In the genomic region with DNA sequence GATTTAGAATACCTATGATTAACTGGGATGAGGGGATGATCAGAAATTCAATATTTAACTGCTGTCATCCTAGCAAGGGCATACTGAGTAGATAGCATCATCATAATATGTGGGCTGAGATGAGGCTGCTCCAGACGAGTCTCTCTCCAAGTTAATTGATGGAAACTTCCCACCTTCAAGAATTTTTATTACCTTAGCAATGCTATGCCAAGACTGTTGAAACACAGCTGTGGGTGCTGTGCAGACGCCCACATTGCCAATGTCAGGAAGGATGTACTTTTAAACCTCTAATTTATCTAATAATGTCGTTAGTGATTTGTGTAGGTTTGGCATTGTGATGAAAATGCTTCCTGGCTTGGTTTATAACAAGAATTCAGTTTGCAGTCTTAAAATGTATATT, we compare ENCODE assay signal across 24 cellular contexts.
"Had no signal": no experiment of that assay in that cellular context is flagged by ENCODE, and none has a peak within 500 bp of the region (broad histone marks: within the 10 kb centered on the region; RNA-seq: fewer than 3 reads in every experiment).

No MANE protein-coding gene starts in this region.

- H3K27me3 Mint-ChIP-seq: stimulated activated memory B cell treated with anti-CD40 and anti-IgM and Interleukin-4, amounts not matched to agents 10 μg/mL and 1 μg/mL and 100 μg/mL, for 72 hours; stimulated activated naive CD8-positive, alpha-beta T cell treated with anti-CD3 and anti-CD28 coated beads, Interleukin-15, amount 100 ng/mL, for 72 hours; type B pancreatic cell had no signal

- H3K79me2 ChIP-seq: hepatocyte, parathyroid adenoma had no signal

- H3K4me3 Mint-ChIP-seq: mesothelial cell of epicardium; naive B cell; natural killer cell treated with Interleukin-12 subunit alpha and Interleukin-12 subunit beta and Interleukin-15 and Interleukin-18, amount 100 ng/mL, for 72 hours; stimulated activated memory B cell treated with anti-CD40 and anti-IgM and Interleukin-4, amounts not matched to agents 10 μg/mL and 1 μg/mL and 100 μg/mL, for 72 hours; stimulated activated naive CD8-positive, alpha-beta T cell treated with anti-CD3 and anti-CD28 coated beads, Interleukin-15, amount 100 ng/mL, for 72 hours; type B pancreatic cell had no signal

- DNase-seq: islet precursor cell; left ventricle myocardium inferior; mesendoderm; naive B cell; psoas muscle; right lobe of liver; stimulated activated CD4-positive, alpha-beta T cell treated with anti-CD3 and anti-CD28 coated beads, Interleukin-1b, Interleukin-23, amount 100 ng/mL, for 48 hours; stimulated activated CD4-positive, alpha-beta T cell treated with anti-CD3 and anti-CD28 coated beads, Interleukin-2, amount 100 ng/mL, for 48 hours; stimulated activated CD4-positive, alpha-beta T cell treated with anti-CD3 and anti-CD28 coated beads, Interleukin-4, amount 100 ng/mL, for 4 hours; stimulated activated CD8-positive, alpha-beta memory T cell treated with anti-CD3 and anti-CD28 coated beads, Interleukin-4, amount 100 ng/mL, for 48 hours; stimulated activated naive CD4-positive, alpha-beta T cell treated with Interleukin-2 at 50 U/mL for 16 hours; stimulated activated naive CD8-positive, alpha-beta T cell treated with anti-CD3 and anti-CD28 coated beads, Interleukin-15, amount 100 ng/mL, for 72 hours; substantia nigra had no signal

- H3K27ac Mint-ChIP-seq: mesothelial cell of epicardium; naive B cell; natural killer cell treated with Interleukin-12 subunit alpha and Interleukin-12 subunit beta and Interleukin-15 and Interleukin-18, amount 100 ng/mL, for 72 hours; stimulated activated memory B cell treated with anti-CD40 and anti-IgM and Interleukin-4, amounts not matched to agents 10 μg/mL and 1 μg/mL and 100 μg/mL, for 72 hours; stimulated activated naive CD8-positive, alpha-beta T cell treated with anti-CD3 and anti-CD28 coated beads, Interleukin-15, amount 100 ng/mL, for 72 hours; type B pancreatic cell had no signal

- H3K4me3 ChIP-seq: hepatocyte, left ventricle myocardium inferior, lung, psoas muscle, right atrium auricular region, right lobe of liver, smooth muscle cell, tibial nerve, vagina had no signal

- H3K9me3 Mint-ChIP-seq: naive B cell; natural killer cell treated with Interleukin-12 subunit alpha and Interleukin-12 subunit beta and Interleukin-15 and Interleukin-18, amount 100 ng/mL, for 72 hours; stimulated activated memory B cell treated with anti-CD40 and anti-IgM and Interleukin-4, amounts not matched to agents 10 μg/mL and 1 μg/mL and 100 μg/mL, for 72 hours; stimulated activated naive CD8-positive, alpha-beta T cell treated with anti-CD3 and anti-CD28 coated beads, Interleukin-15, amount 100 ng/mL, for 72 hours; type B pancreatic cell had no signal

- H3K4me2 ChIP-seq: hepatocyte, smooth muscle cell had no signal

- ATAC-seq: natural killer cell treated with Interleukin-12 subunit alpha and Interleukin-12 subunit beta and Interleukin-15 and Interleukin-18, amount 100 ng/mL, for 72 hours; psoas muscle; right lobe of liver; stimulated activated memory B cell treated with anti-CD40 and anti-IgM and Interleukin-4, amounts not matched to agents 10 μg/mL and 1 μg/mL and 100 μg/mL, for 72 hours; stimulated activated naive CD8-positive, alpha-beta T cell treated with anti-CD3 and anti-CD28 coated beads, Interleukin-15, amount 100 ng/mL, for 72 hours had no signal

- H3K36me3 Mint-ChIP-seq: mesothelial cell of epicardium; naive B cell; natural killer cell treated with Interleukin-12 subunit alpha and Interleukin-12 subunit beta and Interleukin-15 and Interleukin-18, amount 100 ng/mL, for 72 hours; stimulated activated memory B cell treated with anti-CD40 and anti-IgM and Interleukin-4, amounts not matched to agents 10 μg/mL and 1 μg/mL and 100 μg/mL, for 72 hours; type B pancreatic cell had no signal

- H3K36me3 ChIP-seq: left ventricle myocardium inferior, right atrium auricular region, right lobe of liver, tibial nerve, vagina had no signal

- H2AFZ ChIP-seq: hepatocyte, parathyroid adenoma had no signal

- H3K9ac ChIP-seq: parathyroid adenoma had no signal

- H3K4me1 ChIP-seq: left ventricle myocardium inferior, parathyroid adenoma, psoas muscle, right atrium auricular region, right lobe of liver, tibial nerve, vagina had no signal

- H3K4me1 Mint-ChIP-seq: mesothelial cell of epicardium; naive B cell; stimulated activated memory B cell treated with anti-CD40 and anti-IgM and Interleukin-4, amounts not matched to agents 10 μg/mL and 1 μg/mL and 100 μg/mL, for 72 hours; stimulated activated naive CD8-positive, alpha-beta T cell treated with anti-CD3 and anti-CD28 coated beads, Interleukin-15, amount 100 ng/mL, for 72 hours had no signal

- H3K27ac ChIP-seq: hepatocyte, left ventricle myocardium inferior, parathyroid adenoma, psoas muscle, right atrium auricular region, right lobe of liver, tibial nerve, vagina had no signal

- H3K9me3 ChIP-seq: left ventricle myocardium inferior, psoas muscle, right atrium auricular region, right lobe of liver, tibial nerve, vagina had no signal

- H3K27me3 ChIP-seq: hepatocyte, right atrium auricular region, right lobe of liver, tibial nerve, vagina had no signal
